Comparison of ENCODE assay signal across 16 cellular contexts in genomic region chr11:119854521-119854920, GRCh38.
DNase-seq lines count a peak whose midpoint lies in the region; TF ChIP-seq lines count a peak whose summit lies in the region.
"Had no signal": no experiment of that assay in that cellular context is flagged by ENCODE, and none has a peak within 500 bp of the region (broad histone marks: within the 10 kb centered on the region; RNA-seq: fewer than 3 reads in every experiment).

No MANE protein-coding gene starts in this region.

- POLR2A ChIA-PET in RWPE1 (lab: Yijun Ruan, JAX; ENCODE audit: low non-redundant PET) = no interaction called here

- no peak overlapping the region for H3K4me3 Mint-ChIP-seq in neural crest cell
- H3K4me3 Mint-ChIP-seq: CD4-positive, alpha-beta memory T cell; WTC11 had no signal

- no peaks in the 10 kb centered on the region for H3K36me3 ChIP-seq in smooth muscle cell (ENCODE audit: low read depth)
- H3K36me3 ChIP-seq: upper lobe of right lung had no signal

- H3K79me2 ChIP-seq in smooth muscle cell (ENCODE audit: low read depth) = no peaks in the 10 kb centered on the region

- TF ChIP-seq CTCF in RWPE1 (conservative IDR thresholded peaks at IDR 0.05; ENCODE audit: low read depth) (no peak), neural crest cell (conservative IDR thresholded peaks at IDR 0.05) (no peak), smooth muscle cell (IDR thresholded peaks at IDR 0.05; ENCODE audit: borderline replicate concordance, insufficient read depth, poor library complexity, severe bottlenecking) (no peak)

- H3K36me3 Mint-ChIP-seq in neural crest cell (ENCODE audit: low read depth) = no peaks in the 10 kb centered on the region
- H3K36me3 Mint-ChIP-seq: CD4-positive, alpha-beta memory T cell; WTC11 had no signal

- peaks cover 13% of the 10 kb centered on the region for H3K27me3 ChIP-seq in smooth muscle cell (ENCODE audit: low read depth)

- H4K20me1 ChIP-seq in smooth muscle cell (ENCODE audit: low read depth) = no peaks in the 10 kb centered on the region

- H3K4me3 ChIP-seq in smooth muscle cell = no peak overlapping the region
- H3K4me3 ChIP-seq: upper lobe of right lung had no signal

- CTCF ChIA-PET in RWPE1 (lab: Yijun Ruan, JAX) = interaction anchor here (0.5 to 0.6 kb wide), 2 partner anchors 190 to 1656 kb away, joined by 4 to 5 read pairs; no protein-coding TSS in a partner anchor

- H3K9ac ChIP-seq in smooth muscle cell (ENCODE audit: low read depth) = no peak overlapping the region

- WGBS in smooth muscle cell (ENCODE audit: low lambda C conversion rate) = 94% methylated on average over 7 of the region's 7 CpGs

- peaks cover 8% of the 10 kb centered on the region for H3K27me3 Mint-ChIP-seq in neural crest cell (ENCODE audit: low read depth)

- H3K4me1 Mint-ChIP-seq in neural crest cell = peaks cover 5% of the 10 kb centered on the region

- no peaks in the 10 kb centered on the region for H3K9me3 Mint-ChIP-seq in neural crest cell
- H3K9me3 Mint-ChIP-seq: CD4-positive, alpha-beta memory T cell; WTC11 had no signal

- H3K27ac Mint-ChIP-seq in neural crest cell (ENCODE audit: unreplicated experiment) = peak overlapping the region; percentile 45
- H3K27ac Mint-ChIP-seq: WTC11 had no signal

- H3K27ac ChIP-seq in RWPE1 (no peak overlapping the region), smooth muscle cell (ENCODE audit: low read depth) (no peak overlapping the region)
- H3K27ac ChIP-seq: upper lobe of right lung had no signal

- H3K4me1 ChIP-seq in smooth muscle cell (ENCODE audit: low read depth) = no peaks in the 10 kb centered on the region
- H3K4me1 ChIP-seq: upper lobe of right lung had no signal

- no peaks in the 10 kb centered on the region for H3K9me3 ChIP-seq in smooth muscle cell (replicated peaks; ENCODE audit: low read depth)
- H3K9me3 ChIP-seq: upper lobe of right lung had no signal

- no peak overlapping the region for H2AFZ ChIP-seq in smooth muscle cell (ENCODE audit: low read depth)

- H3F3A ChIP-seq in smooth muscle cell (ENCODE audit: low read depth) = no peaks in the 10 kb centered on the region

- peak; percentile 58 for DNase-seq in NCI-H345 (lab: John Stamatoyannopoulos, UW)
- no peak for DNase-seq in NCI-H345 treated with DMSO at 0.1 percent for 48 hours (lab: John Stamatoyannopoulos, UW; ENCODE audit: unreplicated experiment)
- DNase-seq in NCI-H1105 (lab: John Stamatoyannopoulos, UW) = peak; percentile 15
- peak; percentile 24 for DNase-seq in RWPE1 (ENCODE audit: low spot score)
- no peak for DNase-seq in neural crest cell (ENCODE audit: low read depth, low spot score)
- DNase-seq in smooth muscle cell (lab: John Stamatoyannopoulos, UW; ENCODE audit: unreplicated experiment) = no peak
- DNase-seq in activated CD4-positive, alpha-beta T cell treated with anti-CD3 and anti-CD28 coated beads, Interleukin-2, amount 50 U/mL, for 1 hour = no peak
- no peak for DNase-seq in activated T-cell treated with anti-CD3 and anti-CD28 coated beads for 4 hours
- DNase-seq: activated gamma-delta T cell; CD4-positive, alpha-beta memory T cell; glutamatergic neuron; H7; NCI-H226; stimulated activated naive CD4-positive, alpha-beta T cell; upper lobe of right lung had no signal

- H3K4me2 ChIP-seq in smooth muscle cell = no peak overlapping the region

Comparison
In these comparisons a context has a peak if more than half of its experiments do, and no peak if none do; other contexts are left out.
1. DNase-seq: peak in NCI-H345 (single experiment), NCI-H1105 (single experiment) and RWPE1 (single experiment); none in NCI-H345 treated with DMSO at 0.1 percent for 48 hours (single experiment), neural crest cell (single experiment), smooth muscle cell (single experiment), activated CD4-positive, alpha-beta T cell treated with anti-CD3 and anti-CD28 coated beads, Interleukin-2, amount 50 U/mL, for 1 hour (single experiment) and activated T-cell treated with anti-CD3 and anti-CD28 coated beads for 4 hours (single experiment).